Comparison of ENCODE assay signal across 8 cellular contexts in the genomic region with DNA sequence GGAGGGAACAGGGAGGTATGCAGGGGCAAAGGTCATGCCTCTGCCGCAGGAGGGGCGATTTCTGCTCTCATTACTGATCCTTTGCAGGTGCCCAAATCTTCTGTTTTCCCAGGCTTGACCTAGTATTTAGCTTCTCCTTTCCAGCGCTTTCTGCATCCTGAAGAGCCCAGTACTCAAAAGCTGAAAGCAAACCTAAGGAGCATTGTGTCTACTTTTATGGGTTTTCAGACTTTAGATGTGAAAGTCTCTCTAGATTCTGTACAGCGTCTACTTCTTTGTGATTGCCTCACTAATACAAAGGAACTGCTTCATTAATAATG. TPM values are rescaled to one million over a fixed set of nuclear protein-coding genes. Genes with fewer than 3 reads are reported as not detected.
DNase-seq lines count a peak whose midpoint lies in the region; ATAC-seq lines count a peak whose summit lies in the region.

No MANE protein-coding gene starts in this region.

- peaks cover 39% of the 10 kb centered on the region for H3K36me3 Mint-ChIP-seq in activated T-helper 2 cell treated with anti-CD3 and anti-CD28 coated beads, Interferon-gamma antibody, Interleukin-2, Interleukin-4, amounts not matched to agents 10 μg/mL and 5 μg/mL and 100 μg/mL, durations not matched to agents 14 hours and 24 hours and 36 hours (ENCODE audit: low read depth)

- H3K27ac Mint-ChIP-seq in activated T-helper 2 cell treated with anti-CD3 and anti-CD28 coated beads, Interferon-gamma antibody, Interleukin-2, Interleukin-4, amounts not matched to agents 10 μg/mL and 5 μg/mL and 100 μg/mL, durations not matched to agents 14 hours and 24 hours and 36 hours, result peak overlapping the region; percentile 92
- peak overlapping the region; percentile 98 for H3K27ac Mint-ChIP-seq in stimulated activated naive CD8-positive, alpha-beta T cell treated with anti-CD3 and anti-CD28 coated beads, Interleukin-15, amount 100 ng/mL, for 72 hours

- DNase-seq in activated T-helper 2 cell treated with anti-CD3 and anti-CD28 coated beads, Interferon-gamma antibody, Interleukin-2, Interleukin-4, amounts not matched to agents 10 μg/mL and 5 μg/mL and 100 μg/mL, durations not matched to agents 14 hours and 24 hours and 36 hours (ENCODE audit: low spot score), result no peak
- no peak for DNase-seq in stimulated activated naive CD8-positive, alpha-beta T cell treated with anti-CD3 and anti-CD28 coated beads, Interleukin-15, amount 100 ng/mL, for 72 hours
- DNase-seq in HuH-7.5 (ENCODE audit: low spot score) (no peak), NCI-H1694 treated with DMSO at 0.1 percent for 48 hours (lab: John Stamatoyannopoulos, UW) (no peak), NCI-H187 treated with DMSO at 0.1 percent for 48 hours (lab: John Stamatoyannopoulos, UW) (no peak)

- H3K4me3 ChIP-seq in iPS-18c (ENCODE audit: insufficient read depth, low read depth, low read length), result peak overlapping the region; percentile 88

- peak overlapping the region; percentile 99 for H3K4me3 Mint-ChIP-seq in activated T-helper 2 cell treated with anti-CD3 and anti-CD28 coated beads, Interferon-gamma antibody, Interleukin-2, Interleukin-4, amounts not matched to agents 10 μg/mL and 5 μg/mL and 100 μg/mL, durations not matched to agents 14 hours and 24 hours and 36 hours (ENCODE audit: low read depth)
- peak overlapping the region; percentile 98 to 99 for H3K4me3 Mint-ChIP-seq in stimulated activated naive CD8-positive, alpha-beta T cell treated with anti-CD3 and anti-CD28 coated beads, Interleukin-15, amount 100 ng/mL, for 72 hours

- intact Hi-C loops in activated T-helper 2 cell treated with anti-CD3 and anti-CD28 coated beads, Interferon-gamma antibody, Interleukin-2, Interleukin-4, amounts not matched to agents 10 μg/mL and 5 μg/mL and 100 μg/mL, durations not matched to agents 14 hours and 24 hours and 36 hours (cut with micrococcal nuclease), result loop anchor here (2.0 to 5.0 kb wide), 3 partner anchors 93 to 151 kb away; a partner anchor contains a TSS

- no peaks in the 10 kb centered on the region for H3K9me3 ChIP-seq in iPS-18c (ENCODE audit: control insufficient read depth, insufficient read depth, low read length)

- peaks cover 39% of the 10 kb centered on the region for H3K4me1 Mint-ChIP-seq in activated T-helper 2 cell treated with anti-CD3 and anti-CD28 coated beads, Interferon-gamma antibody, Interleukin-2, Interleukin-4, amounts not matched to agents 10 μg/mL and 5 μg/mL and 100 μg/mL, durations not matched to agents 14 hours and 24 hours and 36 hours (ENCODE audit: low read depth)
- peaks cover 45% of the 10 kb centered on the region for H3K4me1 Mint-ChIP-seq in stimulated activated naive CD8-positive, alpha-beta T cell treated with anti-CD3 and anti-CD28 coated beads, Interleukin-15, amount 100 ng/mL, for 72 hours

- peaks cover 10% of the 10 kb centered on the region for H3K27me3 Mint-ChIP-seq in activated T-helper 2 cell treated with anti-CD3 and anti-CD28 coated beads, Interferon-gamma antibody, Interleukin-2, Interleukin-4, amounts not matched to agents 10 μg/mL and 5 μg/mL and 100 μg/mL, durations not matched to agents 14 hours and 24 hours and 36 hours (ENCODE audit: low read depth)
- H3K27me3 Mint-ChIP-seq in stimulated activated naive CD8-positive, alpha-beta T cell treated with anti-CD3 and anti-CD28 coated beads, Interleukin-15, amount 100 ng/mL, for 72 hours, result peaks cover 25% of the 10 kb centered on the region

- ATAC-seq in HG02642 (IDR thresholded peaks at IDR 0.05; ENCODE audit: poor library complexity, unreplicated experiment), result peak; percentile 3
- no peak for ATAC-seq in stimulated activated naive CD8-positive, alpha-beta T cell treated with anti-CD3 and anti-CD28 coated beads, Interleukin-15, amount 100 ng/mL, for 72 hours
- no peak for ATAC-seq in GM19397 (IDR thresholded peaks at IDR 0.05; ENCODE audit: unreplicated experiment)

- H3K9me3 Mint-ChIP-seq in activated T-helper 2 cell treated with anti-CD3 and anti-CD28 coated beads, Interferon-gamma antibody, Interleukin-2, Interleukin-4, amounts not matched to agents 10 μg/mL and 5 μg/mL and 100 μg/mL, durations not matched to agents 14 hours and 24 hours and 36 hours, result no peaks in the 10 kb centered on the region
- no peaks in the 10 kb centered on the region for H3K9me3 Mint-ChIP-seq in stimulated activated naive CD8-positive, alpha-beta T cell treated with anti-CD3 and anti-CD28 coated beads, Interleukin-15, amount 100 ng/mL, for 72 hours

RNA-seq across cellular contexts. Expression of a gene that starts 0.6 kb away (rescaled TPM):
- total RNA-seq in activated T-helper 2 cell treated with anti-CD3 and anti-CD28 coated beads, Interferon-gamma antibody, Interleukin-2, Interleukin-4, amounts not matched to agents 10 μg/mL and 5 μg/mL and 100 μg/mL, durations not matched to agents 14 hours and 24 hours and 36 hours, result 47.9 and 49.2 TPM in 2 replicates

RNA-seq across cellular contexts. Expression of a gene that starts 4.6 kb away (rescaled TPM):
- 0.30 and 0.46 TPM in 2 replicates for total RNA-seq in activated T-helper 2 cell treated with anti-CD3 and anti-CD28 coated beads, Interferon-gamma antibody, Interleukin-2, Interleukin-4, amounts not matched to agents 10 μg/mL and 5 μg/mL and 100 μg/mL, durations not matched to agents 14 hours and 24 hours and 36 hours

RNA-seq across cellular contexts. Expression of a gene that starts 19.8 kb away (rescaled TPM):
- not detected in 2 replicates for total RNA-seq in activated T-helper 2 cell treated with anti-CD3 and anti-CD28 coated beads, Interferon-gamma antibody, Interleukin-2, Interleukin-4, amounts not matched to agents 10 μg/mL and 5 μg/mL and 100 μg/mL, durations not matched to agents 14 hours and 24 hours and 36 hours
